ENCODE assay signal across 8 cellular contexts in the genomic region with DNA sequence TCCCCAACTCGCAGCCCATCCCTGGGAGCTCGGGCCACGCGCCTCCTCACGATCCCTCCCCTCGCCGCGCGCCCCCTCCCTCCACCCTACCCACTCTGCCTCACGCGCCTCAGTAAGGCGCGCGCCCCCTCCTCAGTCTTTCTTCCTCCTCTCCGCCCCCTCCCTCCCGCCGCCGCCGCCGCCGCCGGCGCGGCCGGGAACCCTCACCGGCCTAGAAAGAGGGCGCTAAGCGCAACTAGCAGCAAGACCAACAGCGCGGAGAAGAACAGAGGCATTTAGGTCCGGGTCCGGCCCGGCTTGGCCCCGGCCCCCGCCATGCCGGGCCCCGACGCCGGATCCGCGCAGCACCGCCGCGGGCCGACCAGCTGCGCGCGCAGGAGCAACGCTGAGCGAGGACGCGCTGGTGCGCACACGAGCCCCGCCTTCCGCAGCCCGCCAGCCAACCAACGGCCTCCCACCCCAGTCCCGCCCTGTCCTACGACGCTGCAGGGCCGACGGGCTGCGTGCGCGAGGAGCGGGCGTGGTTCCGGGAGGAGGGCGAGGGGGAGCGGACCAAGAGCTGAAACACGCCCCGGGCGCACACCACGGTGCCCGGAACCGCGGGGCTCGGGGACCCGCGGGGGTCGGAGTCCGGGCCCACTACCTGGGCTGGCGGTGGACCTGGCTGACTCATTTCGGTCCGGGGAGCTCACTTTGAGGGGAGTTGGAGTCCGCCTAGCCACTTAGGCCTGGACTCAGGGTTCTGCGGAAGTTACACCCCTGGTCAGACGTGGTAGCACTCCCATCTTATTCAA. TPM values are rescaled to one million over a fixed set of nuclear protein-coding genes. Genes with fewer than 3 reads are reported as not detected.
DNase-seq lines count a peak whose midpoint lies in the region; ATAC-seq, FAIRE-seq and TF ChIP-seq lines count a peak whose summit lies in the region.

A gene (minus strand): TSS at position 377 of the 794 bp plus-strand sequence. CDS start 102 bp downstream, at position 275.

- peak within 1 kb of the TSS; percentile 75 for H3K4me3 ChIP-seq in upper lobe of right lung

- H3K9me3 ChIP-seq in upper lobe of right lung, result no peaks in the 10 kb centered on the region

- intact Hi-C loops in T-helper 1 cell treated with Interleukin-12 subunit alpha and Interleukin-12 subunit beta and Interleukin-4 antibody, amounts not matched to agents 30 ng/mL and 1 ng/mL, for 36 hours (cut with micrococcal nuclease), result loop anchor here (1.0 to 5.0 kb wide), 12 partner anchors 16 to 472 kb away; a partner anchor contains a TSS
- intact Hi-C loops in left cardiac atrium (cut with DNase I) (no loop called here), upper lobe of right lung (cut with DNase I) (no loop called here)

- TF ChIP-seq POLR2A in GM12891 (IDR thresholded peaks at IDR 0.05; ENCODE audit: low read depth, low read length), result peak; percentile 72; the same call in 1 of the 2 replicates

- H3K9me3 Mint-ChIP-seq in progenitor cell of endocrine pancreas (ENCODE audit: low read depth), result no peaks in the 10 kb centered on the region

- peak within 1 kb of the TSS; percentile 88 for H3K4me3 Mint-ChIP-seq in progenitor cell of endocrine pancreas (ENCODE audit: low read depth)

- ATAC-seq in HG02840 (IDR thresholded peaks at IDR 0.05; ENCODE audit: low FRiP score, unreplicated experiment) (peak; percentile 85), left cardiac atrium (peak; percentile 99), upper lobe of right lung (peak; percentile 99)

- H3K4me1 ChIP-seq in upper lobe of right lung, result peaks cover 31% of the 10 kb centered on the region

- TF ChIP-seq CTCF in progenitor cell of endocrine pancreas (IDR thresholded peaks at IDR 0.05; ENCODE audit: unreplicated experiment) (no peak), upper lobe of right lung (IDR thresholded peaks at IDR 0.05) (no peak)

- no peaks in the 10 kb centered on the region for H3K27me3 ChIP-seq in upper lobe of right lung

- peak within 1 kb of the TSS; percentile 94 for H3K27ac Mint-ChIP-seq in progenitor cell of endocrine pancreas

- peak; percentile 100 for FAIRE-seq in GM12891 (lab: Jason Lieb, UNC)

- H3K27me3 Mint-ChIP-seq in progenitor cell of endocrine pancreas, result no peaks in the 10 kb centered on the region

- peaks cover 48% of the 10 kb centered on the region for H3K36me3 ChIP-seq in upper lobe of right lung

- peaks cover 21% of the 10 kb centered on the region for H3K4me1 Mint-ChIP-seq in progenitor cell of endocrine pancreas (ENCODE audit: low read depth)

- H3K27ac ChIP-seq in upper lobe of right lung, result peak within 1 kb of the TSS; percentile 96

- DNase-seq in GM12891 (ENCODE audit: insufficient read length, low spot score) (peak; percentile 97), NCI-H146 treated with DMSO at 0.1 percent for 48 hours (lab: John Stamatoyannopoulos, UW; ENCODE audit: unreplicated experiment) (peak; percentile 80), amniotic epithelial cell (ENCODE audit: low read depth) (peak; percentile 90), left cardiac atrium (peak; percentile 97), progenitor cell of endocrine pancreas (ENCODE audit: low spot score, unreplicated experiment) (peak; percentile 80), upper lobe of right lung (peak; percentile 99)

- peaks cover 12% of the 10 kb centered on the region for H3K36me3 Mint-ChIP-seq in progenitor cell of endocrine pancreas (ENCODE audit: insufficient read depth)

TF ChIP-seq in GM12891, 5 proteins besides CTCF, POLR2A, EP300 and RAD21:
- TF ChIP-seq TAF1 (IDR thresholded peaks at IDR 0.05; ENCODE audit: low read depth, low read length), result no peak; the same call in 1 of the 2 replicates
- TF ChIP-seq PAX5 (IDR thresholded peaks at IDR 0.05; ENCODE audit: insufficient read depth, low read length, severe bottlenecking), result peak; percentile 66
- TF ChIP-seq SPI1 (IDR thresholded peaks at IDR 0.05; ENCODE audit: low read depth, low read length), result no peak
- no peak; the same call in 1 of the 2 replicates for TF ChIP-seq POLR2AphosphoS5 (IDR thresholded peaks at IDR 0.05; ENCODE audit: low read depth, low read length)

RNA-seq across cellular contexts. Expression of the gene that starts here (rescaled TPM):
- 45.2 TPM for polyA plus RNA-seq in GM12891 (2012; ENCODE audit: low read depth, missing spikeins)
- total RNA-seq in T-helper 1 cell treated with Interleukin-12 subunit alpha and Interleukin-12 subunit beta and Interleukin-4 antibody, amounts not matched to agents 30 ng/mL and 1 ng/mL, for 36 hours, result 162 and 172 TPM in 2 replicates
- total RNA-seq in left cardiac atrium (10 to 100 TPM; 83.6 to 93.3 TPM), progenitor cell of endocrine pancreas (182 and 190 TPM in 2 replicates), upper lobe of right lung (145 TPM)

Comparison
In these comparisons a context has a peak if more than half of its experiments do, and no peak if none do; other contexts are left out.
1. Peak in every context shown above with its lines: DNase-seq, ATAC-seq, H3K4me3 ChIP-seq and H3K27ac ChIP-seq.